ENCODE assay signal across 9 cellular contexts in the genomic region with DNA sequence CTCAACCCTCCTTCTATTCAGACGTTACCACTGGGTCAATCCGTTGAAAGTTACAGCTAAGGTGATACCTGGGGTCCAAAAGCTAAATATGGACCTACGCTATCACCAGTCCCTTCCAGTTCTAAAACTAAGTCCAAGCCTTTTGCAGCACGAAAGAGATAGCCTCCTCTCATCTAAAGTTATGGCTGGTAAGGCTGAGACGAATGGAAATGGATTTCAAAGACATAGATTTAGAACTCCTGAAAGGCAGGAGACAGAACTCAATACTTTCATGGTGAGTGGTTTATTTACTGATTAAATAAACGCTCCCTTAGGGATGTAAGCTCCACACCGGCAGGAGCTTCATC. TPM values are rescaled to one million over a fixed set of nuclear protein-coding genes. Genes with fewer than 3 reads are reported as not detected.
A peak's percentile ranks its signal among the peaks of the same experiment; 100 is the strongest.
DNase-seq lines count a peak whose midpoint lies in the region; ATAC-seq and FAIRE-seq lines count a peak whose summit lies in the region.
"Had no signal": no experiment of that assay in that cellular context is flagged by ENCODE, and none has a peak within 500 bp of the region (broad histone marks: within the 10 kb centered on the region; RNA-seq: fewer than 3 reads in every experiment).

No MANE protein-coding gene starts in this region.

- ATAC-seq in activated T-helper 17 cell treated with anti-CD3 and anti-CD28 coated beads, Interleukin-2, amount 50 U/mL, for 72 hours (replicated peaks) = no peak
- no peak for ATAC-seq in HG03342 (IDR thresholded peaks at IDR 0.05; ENCODE audit: unreplicated experiment)

- H3K9me3 ChIP-seq in subcutaneous abdominal adipose tissue (ENCODE audit: control insufficient read depth in 5 of 5, low read length in 5 of 5) = no peaks in the 10 kb centered on the region

- peak overlapping the region; percentile 82 to 96 (median 86) for H3K4me3 ChIP-seq in subcutaneous abdominal adipose tissue (ENCODE audit: low read depth in 1 of 5, low read length in 5 of 5)

- no peak for FAIRE-seq in RCC 7860 (lab: Jason Lieb, UNC)
- FAIRE-seq: A204.1 had no signal

- H3K9me3 Mint-ChIP-seq in activated T-helper 17 cell treated with anti-CD3 and anti-CD28 coated beads, Interleukin-2, amount 50 U/mL, for 72 hours = no peaks in the 10 kb centered on the region

- no peaks in the 10 kb centered on the region for H3K36me3 ChIP-seq in subcutaneous abdominal adipose tissue (ENCODE audit: control insufficient read depth in 5 of 5, insufficient read depth in 5 of 5, low read length in 5 of 5)

- DNase-seq in DMS79 treated with DMSO at 0.1 percent for 48 hours (lab: John Stamatoyannopoulos, UW) (peak; percentile 70), DMS79 (lab: John Stamatoyannopoulos, UW) (no peak), iPS-NIHi11 (ENCODE audit: low spot score) (peak; percentile 6), RCC 7860 (ENCODE audit: low spot score) (no peak), 8988T (no peak)

- H3K9ac ChIP-seq in subcutaneous abdominal adipose tissue (ENCODE audit: low read length in 5 of 5) = peak overlapping the region; percentile 62 to 93 (median 79)

- peaks cover 0 to 61% (median 38%) of the 10 kb centered on the region in 5 donors for H3K4me1 ChIP-seq in subcutaneous abdominal adipose tissue (ENCODE audit: control insufficient read depth in 5 of 5, insufficient read depth in 5 of 5, low read length in 5 of 5)

- H3K27me3 Mint-ChIP-seq in activated T-helper 17 cell treated with anti-CD3 and anti-CD28 coated beads, Interleukin-2, amount 50 U/mL, for 72 hours = no peaks in the 10 kb centered on the region

- peak overlapping the region; percentile 87 for H3K27ac Mint-ChIP-seq in activated T-helper 17 cell treated with anti-CD3 and anti-CD28 coated beads, Interleukin-2, amount 50 U/mL, for 72 hours

- no peaks in the 10 kb centered on the region for H3K27me3 ChIP-seq in subcutaneous abdominal adipose tissue (ENCODE audit: control insufficient read depth in 5 of 5, insufficient read depth in 4 of 5, low read length in 5 of 5)

- H3K27ac ChIP-seq in subcutaneous abdominal adipose tissue (ENCODE audit: low read depth, low read length) = peak overlapping the region; percentile 80

- H3K36me3 Mint-ChIP-seq in activated T-helper 17 cell treated with anti-CD3 and anti-CD28 coated beads, Interleukin-2, amount 50 U/mL, for 72 hours (ENCODE audit: low read depth) = peaks cover 29% of the 10 kb centered on the region

- peak overlapping the region; percentile 95 for H3K4me3 Mint-ChIP-seq in activated T-helper 17 cell treated with anti-CD3 and anti-CD28 coated beads, Interleukin-2, amount 50 U/mL, for 72 hours

- H3K4me1 Mint-ChIP-seq in activated T-helper 17 cell treated with anti-CD3 and anti-CD28 coated beads, Interleukin-2, amount 50 U/mL, for 72 hours = peaks cover 22% of the 10 kb centered on the region

RNA-seq across cellular contexts. Expression of gene RIC1, which starts 0.8 kb away (rescaled TPM):
- total RNA-seq in activated T-helper 17 cell treated with anti-CD3 and anti-CD28 coated beads, Interleukin-2, amount 50 U/mL, for 72 hours = 10 to 100 TPM; 20.1 to 20.3 TPM

Comparison
In these comparisons a context has a peak if more than half of its experiments do, and no peak if none do; other contexts are left out.
1. DNase-seq: peak in DMS79 treated with DMSO at 0.1 percent for 48 hours (single experiment) and iPS-NIHi11 (single experiment); none in DMS79 (single experiment), RCC 7860 (single experiment) and 8988T (single experiment).